10 cellular contexts compared by ENCODE assay signal in the genomic region with DNA sequence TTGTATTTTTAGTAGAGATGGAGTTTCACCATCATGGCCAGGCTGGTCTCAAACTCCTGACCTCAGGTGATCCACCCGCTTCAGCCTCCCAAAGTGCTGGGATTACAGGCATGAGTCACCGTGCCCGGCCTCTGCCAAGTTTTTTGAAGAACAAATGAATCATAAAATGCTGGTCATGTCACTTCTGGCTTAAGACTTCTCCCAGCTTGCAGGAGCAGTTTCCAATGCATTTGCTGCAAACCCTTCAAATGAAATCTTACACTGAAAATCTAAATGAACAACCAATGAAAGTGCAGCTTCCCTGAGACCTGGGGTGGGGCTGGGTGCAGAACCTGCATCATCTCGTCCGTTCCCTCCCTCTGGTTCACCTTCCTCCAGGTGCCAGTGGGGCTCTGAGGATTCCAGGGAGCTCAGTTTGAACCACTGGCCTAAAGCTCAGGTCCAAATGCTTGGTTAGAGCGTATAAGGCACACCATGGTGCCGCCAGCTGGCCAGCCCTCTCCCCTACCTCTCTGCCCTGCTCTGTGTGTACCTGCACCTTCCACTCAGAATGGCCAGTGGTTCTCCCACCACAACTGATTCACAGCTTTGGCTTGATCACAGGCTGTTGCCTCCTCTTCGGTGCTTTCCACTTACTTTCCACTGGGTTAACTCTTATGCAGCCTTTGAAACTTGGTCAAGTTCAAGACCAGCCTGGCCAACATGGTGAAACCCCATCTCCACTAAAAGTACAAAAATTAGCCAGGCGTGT. TPM values are rescaled to one million over a fixed set of nuclear protein-coding genes. Genes with fewer than 3 reads are reported as not detected.
A peak's percentile ranks its signal among the peaks of the same experiment; 100 is the strongest.
DNase-seq lines count a peak whose midpoint lies in the region; TF ChIP-seq lines count a peak whose summit lies in the region.
"Had no signal": no experiment of that assay in that cellular context is flagged by ENCODE, and none has a peak within 500 bp of the region (broad histone marks: within the 10 kb centered on the region; RNA-seq: fewer than 3 reads in every experiment).

No MANE protein-coding gene starts in this region.

- H3K27ac ChIP-seq in esophagus muscularis mucosa (replicated peaks in 1 of 4): no peak overlapping the region

- H3K27me3 ChIP-seq in esophagus muscularis mucosa: peaks cover 0 to 86% (median 13%) of the 10 kb centered on the region in 4 donors

- no peak for TF ChIP-seq POLR2A in esophagus muscularis mucosa (IDR thresholded peaks at IDR 0.05; ENCODE audit: low read depth)

- no peaks in the 10 kb centered on the region for H3K36me3 ChIP-seq in esophagus muscularis mucosa

- H3K9me3 ChIP-seq in esophagus muscularis mucosa: no peaks in the 10 kb centered on the region

- peaks cover 5 to 18% (median 15%) of the 10 kb centered on the region in 4 donors for H3K4me1 ChIP-seq in esophagus muscularis mucosa

- H3K4me3 ChIP-seq in epithelial cell of esophagus (ENCODE audit: low read length) (no peak overlapping the region), retinal pigment epithelial cell (ENCODE audit: low read length) (no peak overlapping the region), esophagus muscularis mucosa (no peak overlapping the region)

- no peak for TF ChIP-seq EP300 in esophagus muscularis mucosa (IDR thresholded peaks at IDR 0.05)

- WGBS in esophagus muscularis mucosa: 64% methylated on average over 7 of the region's 9 CpGs

- DNase-seq in HCEC 1CT (peak; percentile 79), NCI-H69 (lab: John Stamatoyannopoulos, UW) (peak; percentile 48), epithelial cell of esophagus (ENCODE audit: low read depth) (peak; percentile 96), retinal pigment epithelial cell (ENCODE audit: low read depth) (peak; percentile 64), GM10266 (ENCODE audit: extremely low spot score) (no peak), NCI-H2029 treated with DMSO at 0.1 percent for 48 hours (lab: John Stamatoyannopoulos, UW) (no peak), esophagus muscularis mucosa (ENCODE audit: extremely low spot score) (no peak), NCI-H187 treated with DMSO at 0.1 percent for 48 hours (lab: John Stamatoyannopoulos, UW) (no peak)
- DNase-seq: natural killer cell, NCI-H524 treated with DMSO at 0.1 percent for 48 hours had no signal

- intact Hi-C loops in esophagus muscularis mucosa (cut with DNase I): no loop called here

- TF ChIP-seq CTCF in epithelial cell of esophagus (IDR thresholded peaks at IDR 0.05; ENCODE audit: insufficient read depth, low read depth, low read length, missing control alignments) (no peak), retinal pigment epithelial cell (conservative IDR thresholded peaks at IDR 0.05; ENCODE audit: low read depth, low read length) (no peak), GM10266 (IDR thresholded peaks at IDR 0.05; ENCODE audit: control insufficient read depth, insufficient read depth, low read depth, missing control alignments) (no peak), esophagus muscularis mucosa (IDR thresholded peaks at IDR 0.05) (no peak)

RNA-seq across cellular contexts. Expression of gene FUBP3, which starts 39.7 kb away (rescaled TPM):
- 10 to 100 TPM; 40.6 to 64.8 (median 46.4) TPM for total RNA-seq in esophagus muscularis mucosa

Comparison
In these comparisons a context has a peak if more than half of its experiments do, and no peak if none do; other contexts are left out.
1. DNase-seq: peak in HCEC 1CT (single experiment), NCI-H69 (single experiment), epithelial cell of esophagus (single experiment) and retinal pigment epithelial cell (single experiment); none in GM10266 (single experiment), NCI-H2029 treated with DMSO at 0.1 percent for 48 hours (single experiment), esophagus muscularis mucosa (single experiment) and NCI-H187 treated with DMSO at 0.1 percent for 48 hours (single experiment).